Comparison of ENCODE assay signal across 11 cellular contexts in genomic region chr10:3825862-3826351, GRCh38. TPM values are rescaled to one million over a fixed set of nuclear protein-coding genes. Genes with fewer than 3 reads are reported as not detected.
DNase-seq lines count a peak whose midpoint lies in the region; ATAC-seq and TF ChIP-seq lines count a peak whose summit lies in the region.
"Had no signal": no experiment of that assay in that cellular context is flagged by ENCODE, and none has a peak within 500 bp of the region (broad histone marks: within the 10 kb centered on the region; RNA-seq: fewer than 3 reads in every experiment).

No MANE protein-coding gene starts in this region.

- H3K9me3 ChIP-seq in SJSA1 (replicated peaks) (no peaks in the 10 kb centered on the region), heart right ventricle (no peaks in the 10 kb centered on the region), psoas muscle (no peaks in the 10 kb centered on the region), esophagus muscularis mucosa (no peaks in the 10 kb centered on the region)

- ATAC-seq in heart right ventricle (peak in 7 of 8 donors; percentile 34 to 70 (median 51)), psoas muscle (peak; percentile 80 to 84 (median 83))
- ATAC-seq: activated T-helper 17 cell treated with anti-CD3 and anti-CD28 coated beads, Interleukin-2, amount 50 U/mL, for 72 hours had no signal

- H3K27me3 ChIP-seq in SJSA1 (replicated peaks) (no peaks in the 10 kb centered on the region), heart right ventricle (no peaks in the 10 kb centered on the region), psoas muscle (ENCODE audit: insufficient read depth in 3 of 3, low read length in 2 of 3) (no peaks in the 10 kb centered on the region), esophagus muscularis mucosa (no peaks in the 10 kb centered on the region)

- H3K27ac ChIP-seq in SJSA1 (peak overlapping the region; percentile 88), heart right ventricle (peak overlapping the region in 8 of 10 donors; percentile 46 to 74 (median 65)), psoas muscle (peak overlapping the region; percentile 90), esophagus muscularis mucosa (replicated peaks in 1 of 4) (peak overlapping the region in 1 of 4 donors; percentile 9)

- TF ChIP-seq CTCF in heart right ventricle (IDR thresholded peaks at IDR 0.05) = peak in 2 of 9 donors; percentile 12 to 33
- TF ChIP-seq CTCF in psoas muscle (IDR thresholded peaks at IDR 0.05) = no peak
- no peak for TF ChIP-seq CTCF in esophagus muscularis mucosa (IDR thresholded peaks at IDR 0.05)

- H3K4me1 ChIP-seq in SJSA1 (replicated peaks) = peaks cover 59% of the 10 kb centered on the region
- H3K4me1 ChIP-seq in heart right ventricle = peaks cover 6 to 35% (median 20%) of the 10 kb centered on the region in 9 donors
- peaks cover 22% of the 10 kb centered on the region for H3K4me1 ChIP-seq in psoas muscle
- peaks cover 15 to 23% (median 21%) of the 10 kb centered on the region in 4 donors for H3K4me1 ChIP-seq in esophagus muscularis mucosa

- DNase-seq in ELR (ENCODE audit: low read depth) (peak; percentile 83), SJSA1 (ENCODE audit: low read depth in 1 of 2, low spot score in 2 of 2) (peak; percentile 65 to 67), heart right ventricle (peak in 1 of 2 donors; percentile 62), psoas muscle (peak; percentile 59 to 79), erythroblast (lab: John Stamatoyannopoulos, UW) (no peak), esophagus muscularis mucosa (ENCODE audit: extremely low spot score) (no peak), mesenteric fat pad (ENCODE audit: low spot score) (no peak)
- no peak for DNase-seq in stimulated activated CD4-positive, alpha-beta T cell treated with anti-CD3 and anti-CD28 coated beads, Interleukin-12 subunit alpha, Interleukin-12 subunit beta, amount 100 ng/mL, for 4 hours
- DNase-seq: activated CD4-positive, CD25-positive, alpha-beta regulatory T cell treated with anti-CD3 and anti-CD28 coated beads, Interleukin-2, amount 50 U/mL, for 72 hours; MV-4-11 had no signal

- TF ChIP-seq POLR2A in erythroblast (IDR thresholded peaks at IDR 0.05; ENCODE audit: low read length) = no peak
- TF ChIP-seq POLR2A in esophagus muscularis mucosa (IDR thresholded peaks at IDR 0.05; ENCODE audit: low read depth) = no peak

- no peak for TF ChIP-seq EP300 in esophagus muscularis mucosa (IDR thresholded peaks at IDR 0.05)

- H3K36me3 ChIP-seq in SJSA1 (no peaks in the 10 kb centered on the region), heart right ventricle (no peaks in the 10 kb centered on the region), psoas muscle (ENCODE audit: insufficient read depth in 1 of 2, low read depth in 1 of 2) (no peaks in the 10 kb centered on the region), esophagus muscularis mucosa (no peaks in the 10 kb centered on the region)

- H3K4me3 ChIP-seq in SJSA1 (no peak overlapping the region), heart right ventricle (peak overlapping the region in 2 of 10 donors; percentile 4 to 15), psoas muscle (peak overlapping the region; percentile 47), esophagus muscularis mucosa (no peak overlapping the region)

- intact Hi-C loops in heart right ventricle (cut with DNase I) (no loop called here), psoas muscle (cut with DNase I) (loop anchor here in 1 of 2 donors (5.0 kb wide), 1 partner anchor 61 kb away; no protein-coding TSS in a partner anchor), esophagus muscularis mucosa (cut with DNase I) (no loop called here)

- WGBS in heart right ventricle, 2 donors = 68 to 76% methylated on average over 21 of the region's 21 CpGs
- 28 to 45% (median 31%) methylated on average over 21 of the region's 21 CpGs for WGBS in psoas muscle, 3 donors
- WGBS in esophagus muscularis mucosa = 87% methylated on average over 21 of the region's 21 CpGs

RNA-seq across cellular contexts. Expression of gene KLF6, which starts 40.9 kb away (rescaled TPM):
- 18.0 and 21.3 TPM in 2 replicates for total RNA-seq in SJSA1 (2014; rRNA removed; shearing (Covaris generic))
- total RNA-seq in heart right ventricle (10 to 100 TPM; 40.4 to 90.5 (median 56.6) TPM), psoas muscle (100 to 1,000 TPM in 3 of 4 donors, 10 to 100 TPM in 1; 30.4 to 296 (median 173) TPM), esophagus muscularis mucosa (100 to 1,000 TPM; 114 to 145 (median 123) TPM), mesenteric fat pad (474 TPM)
- polyA plus RNA-seq in heart right ventricle (10 to 100 TPM; 22.1 to 34.1 TPM), psoas muscle (100 to 1,000 TPM in 2 of 3 donors, 10 to 100 TPM in 1; 94.1 to 138 (median 109) TPM)

Comparison
In these comparisons a context has a peak if more than half of its experiments do, and no peak if none do; other contexts are left out.
1. DNase-seq: peak in ELR (single experiment), SJSA1 (2 of 2) and psoas muscle (2 of 2); none in stimulated activated CD4-positive, alpha-beta T cell treated with anti-CD3 and anti-CD28 coated beads, Interleukin-12 subunit alpha, Interleukin-12 subunit beta, amount 100 ng/mL, for 4 hours (single experiment), erythroblast (0 of 2), esophagus muscularis mucosa (single experiment) and mesenteric fat pad (single experiment).